Comparison of ENCODE assay signal across 1 cellular context in genomic region chr11:77095551-77096490, GRCh38.
TF ChIP-seq lines count a peak whose summit lies in the region.

No MANE protein-coding gene starts in this region.

TF ChIP-seq in HepG2, 621 proteins besides CTCF, POLR2A, EP300 and RAD21 (continued from another document and continues in another):
- TF ChIP-seq RXRA (CRISPR knock-in tag; IDR thresholded peaks at IDR 0.05): peak; percentile 75
- TF ChIP-seq ZNF510 (CRISPR knock-in tag; IDR thresholded peaks at IDR 0.05; ENCODE audit: low read depth): no peak
- TF ChIP-seq PLRG1 (conservative IDR thresholded peaks at IDR 0.05): no peak
- TF ChIP-seq CREBL2 (CRISPR knock-in tag; IDR thresholded peaks at IDR 0.05; ENCODE audit: borderline replicate concordance): no peak
- TF ChIP-seq WIZ (CRISPR knock-in tag; IDR thresholded peaks at IDR 0.05): no peak
- TF ChIP-seq AFF4 (CRISPR knock-in tag; IDR thresholded peaks at IDR 0.05): no peak
- TF ChIP-seq FOXM1 (CRISPR knock-in tag; IDR thresholded peaks at IDR 0.05): no peak
- TF ChIP-seq ZNF331 (CRISPR knock-in tag; IDR thresholded peaks at IDR 0.05): peak; percentile 43; the same call in 1 of the 2 replicates
- TF ChIP-seq NFE2 (CRISPR knock-in tag; IDR thresholded peaks at IDR 0.05): no peak
- TF ChIP-seq ZNF691 (CRISPR knock-in tag; IDR thresholded peaks at IDR 0.05; ENCODE audit: borderline replicate concordance, low read depth): no peak
- TF ChIP-seq BCL6 (CRISPR knock-in tag; IDR thresholded peaks at IDR 0.05): peak; percentile 60
- TF ChIP-seq FOXA1 (IDR thresholded peaks at IDR 0.05): no peak
- peak; percentile 70; the same call in 1 of the 2 replicates for TF ChIP-seq FOXA1 (CRISPR knock-in tag; IDR thresholded peaks at IDR 0.05)
- no peak for TF ChIP-seq SP2 (CRISPR knock-in tag; IDR thresholded peaks at IDR 0.05)
- TF ChIP-seq FOXK1 (CRISPR knock-in tag; IDR thresholded peaks at IDR 0.05; ENCODE audit: borderline replicate concordance, low read depth): 0 out of 2 replicates have a peak, but pooled peaks have one; percentile 14
- no peak for TF ChIP-seq ZFAT (CRISPR knock-in tag; conservative IDR thresholded peaks at IDR 0.05)
- no peak for TF ChIP-seq ZFP36L1 (CRISPR knock-in tag; IDR thresholded peaks at IDR 0.05)
- TF ChIP-seq ZNF777 (CRISPR knock-in tag; IDR thresholded peaks at IDR 0.05): 0 out of 2 replicates have a peak, but pooled peaks have one; percentile 36
- TF ChIP-seq KLF16 (CRISPR knock-in tag; IDR thresholded peaks at IDR 0.05): peak in 1 of 2 experiments; percentile 62; a peak in 1 of 4 replicates
- TF ChIP-seq ATF7-NPFF (CRISPR knock-in tag; IDR thresholded peaks at IDR 0.05; ENCODE audit: low read depth): no peak
- TF ChIP-seq ZBTB49 (CRISPR knock-in tag; IDR thresholded peaks at IDR 0.05; ENCODE audit: borderline replicate concordance): no peak
- peak; percentile 62; the same call in 1 of the 2 replicates for TF ChIP-seq ZKSCAN8 (CRISPR knock-in tag; IDR thresholded peaks at IDR 0.05; ENCODE audit: borderline replicate concordance)
- TF ChIP-seq SIX4 (CRISPR knock-in tag; IDR thresholded peaks at IDR 0.05): no peak
- no peak for TF ChIP-seq REST (IDR thresholded peaks at IDR 0.05; ENCODE audit: borderline replicate concordance in 1 of 2, low read depth in 1 of 2, low read length in 2 of 2)
- no peak; the same call in 1 of the 2 replicates for TF ChIP-seq THAP9 (CRISPR knock-in tag; IDR thresholded peaks at IDR 0.05; ENCODE audit: borderline replicate concordance)
- 0 out of 2 replicates have a peak, but pooled peaks have one; percentile 10 for TF ChIP-seq RARA (CRISPR knock-in tag; IDR thresholded peaks at IDR 0.05)
- no peak for TF ChIP-seq GATAD1 (CRISPR knock-in tag; IDR thresholded peaks at IDR 0.05)
- TF ChIP-seq HMG20B (CRISPR knock-in tag; conservative IDR thresholded peaks at IDR 0.05): no peak
- no peak for TF ChIP-seq KLF13 (CRISPR knock-in tag; IDR thresholded peaks at IDR 0.05)
- TF ChIP-seq YEATS2 (CRISPR knock-in tag; IDR thresholded peaks at IDR 0.05; ENCODE audit: borderline replicate concordance): peak; percentile 46; the same call in 1 of the 2 replicates
- TF ChIP-seq ZNF317 (CRISPR knock-in tag; IDR thresholded peaks at IDR 0.05): no peak
- TF ChIP-seq MAX (IDR thresholded peaks at IDR 0.05): peak; percentile 51
- no peak for TF ChIP-seq ATM (IDR thresholded peaks at IDR 0.05; ENCODE audit: borderline replicate concordance)
- TF ChIP-seq MYPOP (CRISPR knock-in tag; IDR thresholded peaks at IDR 0.05): no peak
- TF ChIP-seq TFE3 (CRISPR knock-in tag; IDR thresholded peaks at IDR 0.05): no peak
- TF ChIP-seq FOXA3 (CRISPR knock-in tag; IDR thresholded peaks at IDR 0.05): peak; percentile 61
- no peak for TF ChIP-seq SETDB1 (CRISPR knock-in tag; IDR thresholded peaks at IDR 0.05; ENCODE audit: borderline replicate concordance)
- TF ChIP-seq TRIM24 (CRISPR knock-in tag; IDR thresholded peaks at IDR 0.05): no peak
- no peak for TF ChIP-seq E2F2 (CRISPR knock-in tag; IDR thresholded peaks at IDR 0.05; ENCODE audit: borderline replicate concordance)
